In the genomic region with DNA sequence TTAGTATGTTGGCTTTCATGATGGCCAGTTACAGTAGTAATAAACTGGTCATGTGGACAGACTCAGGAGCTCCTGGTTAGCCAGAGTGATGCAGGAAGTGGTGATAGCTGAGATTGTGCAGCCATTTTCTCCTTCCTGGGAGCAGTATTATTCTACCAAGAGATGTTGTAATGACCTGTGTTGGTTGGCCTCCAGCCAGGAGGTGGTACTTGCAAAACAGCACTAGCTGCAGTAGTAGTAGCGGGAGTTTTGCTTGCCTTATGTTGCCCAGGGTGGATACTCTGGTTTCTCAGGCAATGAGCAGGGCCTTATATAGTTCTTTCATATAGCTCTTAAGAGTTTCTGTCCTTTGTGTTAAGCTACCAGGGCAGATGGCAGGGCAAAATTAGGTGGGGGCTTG, we compare ENCODE assay signal across 19 cellular contexts.
A peak's percentile ranks its signal among the peaks of the same experiment; 100 is the strongest.
DNase-seq lines count a peak whose midpoint lies in the region; ATAC-seq and TF ChIP-seq lines count a peak whose summit lies in the region.
"Had no signal": no experiment of that assay in that cellular context is flagged by ENCODE, and none has a peak within 500 bp of the region (broad histone marks: within the 10 kb centered on the region; RNA-seq: fewer than 3 reads in every experiment).

No MANE protein-coding gene starts in this region.

- TF ChIP-seq CTCF in fibroblast of the aortic adventitia (IDR thresholded peaks at IDR 0.05; ENCODE audit: insufficient read depth, low read length) (no peak), Peyer's patch (IDR thresholded peaks at IDR 0.05) (no peak)

- peak; percentile 10 for DNase-seq in DMS 273 (lab: John Stamatoyannopoulos, UW; ENCODE audit: unreplicated experiment)
- DNase-seq in DMS 273 treated with DMSO at 0.1 percent for 48 hours (lab: John Stamatoyannopoulos, UW) = no peak
- DNase-seq in Kasumi-1 (lab: John Stamatoyannopoulos, UW) = peak; percentile 2 to 6
- DNase-seq in adipocyte (ENCODE audit: low read depth) = peak; percentile 4
- DNase-seq in fibroblast of the aortic adventitia (ENCODE audit: low read depth) = peak; percentile 11
- DNase-seq in Peyer's patch = no peak
- no peak for DNase-seq in retina
- DNase-seq: CD8-positive, alpha-beta memory T cell; DMS79; GDM1; KG1; MG63; NCI-H1417; NCI-H2081; NCI-H82; SIG-M5 had no signal

- H3K9ac ChIP-seq in adipocyte (ENCODE audit: low read length) = no peak overlapping the region
- H3K9ac ChIP-seq: BLaER1 had no signal

- no peaks in the 10 kb centered on the region for H3K9me3 ChIP-seq in adipocyte (ENCODE audit: control insufficient read depth, low read length)
- no peaks in the 10 kb centered on the region for H3K9me3 ChIP-seq in Peyer's patch
- H3K9me3 ChIP-seq: BLaER1, MG63 had no signal

- TF ChIP-seq POLR2A in Peyer's patch (IDR thresholded peaks at IDR 0.05) = no peak

- H3K27me3 ChIP-seq in adipocyte (replicated peaks; ENCODE audit: control insufficient read depth, insufficient read depth, low read length) = no peaks in the 10 kb centered on the region
- no peaks in the 10 kb centered on the region for H3K27me3 ChIP-seq in Peyer's patch
- H3K27me3 ChIP-seq: MG63 had no signal

- ATAC-seq in HG03520 (IDR thresholded peaks at IDR 0.05; ENCODE audit: unreplicated experiment) = no peak

- no peaks in the 10 kb centered on the region for H3K36me3 ChIP-seq in adipocyte (ENCODE audit: control insufficient read depth, insufficient read depth, low read length, severe bottlenecking)
- H3K36me3 ChIP-seq in Peyer's patch = no peaks in the 10 kb centered on the region
- H3K36me3 ChIP-seq: BLaER1, MG63 had no signal

- no peak overlapping the region for H3K27ac ChIP-seq in Peyer's patch
- H3K27ac ChIP-seq: 22Rv1, BLaER1 had no signal

- no peak overlapping the region for H3K4me3 ChIP-seq in adipocyte (ENCODE audit: low read length)
- no peak overlapping the region for H3K4me3 ChIP-seq in fibroblast of the aortic adventitia (ENCODE audit: low read depth, low read length)
- no peak overlapping the region for H3K4me3 ChIP-seq in Peyer's patch
- H3K4me3 ChIP-seq: BLaER1, MG63 had no signal

- no peaks in the 10 kb centered on the region for H3K4me1 ChIP-seq in adipocyte (ENCODE audit: control insufficient read depth, insufficient read depth, low read length)
- no peaks in the 10 kb centered on the region for H3K4me1 ChIP-seq in Peyer's patch
- H3K4me1 ChIP-seq: BLaER1 had no signal

Comparison
In these comparisons a context has a peak if more than half of its experiments do, and no peak if none do; other contexts are left out.
1. DNase-seq: peak in DMS 273 (single experiment), Kasumi-1 (2 of 2), adipocyte (single experiment) and fibroblast of the aortic adventitia (single experiment); none in DMS 273 treated with DMSO at 0.1 percent for 48 hours (single experiment), Peyer's patch (0 of 3) and retina (single experiment).